Comparison of ENCODE assay signal across 16 cellular contexts in the genomic region with DNA sequence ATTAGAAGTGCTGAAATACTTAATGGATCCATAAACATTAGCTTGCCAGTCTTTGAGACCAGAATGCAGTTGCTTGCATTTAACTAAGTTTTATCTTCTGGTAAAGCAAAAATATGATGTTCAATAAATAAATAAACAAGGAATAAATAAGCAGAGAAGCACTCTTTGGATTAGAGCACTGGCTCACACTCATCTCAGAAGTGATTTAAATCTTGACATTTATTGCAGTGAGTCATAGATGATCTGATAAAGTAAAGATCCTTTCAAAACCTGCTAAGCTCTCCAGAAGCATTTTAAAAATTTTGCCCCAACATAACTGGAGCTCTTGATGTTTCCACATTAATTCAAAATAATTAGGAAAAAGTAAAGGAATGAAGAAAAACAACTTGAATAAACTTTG.
DNase-seq lines count a peak whose midpoint lies in the region; ATAC-seq, FAIRE-seq and TF ChIP-seq lines count a peak whose summit lies in the region.
"Had no signal": no experiment of that assay in that cellular context is flagged by ENCODE, and none has a peak within 500 bp of the region (broad histone marks: within the 10 kb centered on the region; RNA-seq: fewer than 3 reads in every experiment).

No MANE protein-coding gene starts in this region.

- no peak overlapping the region for H3K27ac ChIP-seq in HepG2 (ENCODE audit: extremely low read length, insufficient read depth, low read length)
- H3K27ac ChIP-seq: ascending aorta had no signal

- H3K36me3 ChIP-seq in HepG2 (replicated peaks in 1 of 2; ENCODE audit: control insufficient read depth in 1 of 2, insufficient read depth in 2 of 2, low read length in 2 of 2): peaks cover 10 to 20% of the 10 kb centered on the region in 2 experiments; a peak in 4 of 5 replicates
- H3K36me3 ChIP-seq: ascending aorta had no signal

- CTCF ChIA-PET in HepG2 (lab: Yijun Ruan, JAX; ENCODE audit: low intra/inter-chr PET ratio, low total read pairs): no interaction called here

- H3K9me3 ChIP-seq in HepG2 (ENCODE audit: low read length): peaks cover 17% of the 10 kb centered on the region
- H3K9me3 ChIP-seq: ascending aorta, mucosa of descending colon had no signal

- TF ChIP-seq EP300 in HepG2 (IDR thresholded peaks at IDR 0.05; ENCODE audit: low read depth in 2 of 2, low read length in 2 of 2) (no peak), HepG2 (CRISPR knock-in tag; IDR thresholded peaks at IDR 0.05; ENCODE audit: borderline replicate concordance) (no peak)

- no peaks in the 10 kb centered on the region for H3K79me2 ChIP-seq in HepG2 (ENCODE audit: insufficient read depth, low read length)

- H3K27me3 ChIP-seq in HepG2 (ENCODE audit: control insufficient read depth in 1 of 2, insufficient read depth in 2 of 2, low read length in 2 of 2): no peaks in the 10 kb centered on the region
- H3K27me3 ChIP-seq: ascending aorta had no signal

- intact Hi-C loops in HepG2 (cut with micrococcal nuclease; ENCODE audit: unreplicated experiment): no loop called here

- BruUV-seq in HepG2 (replicated peaks; lab: Mats Ljungman, UMichigan): no TSS peak

- DNase-seq in COLO829 (ENCODE audit: low spot score) (peak; percentile 35), HS-5 (ENCODE audit: low read depth) (peak; percentile 28), astrocyte of the spinal cord (ENCODE audit: low read depth, low spot score) (peak; percentile 52), kidney tubule cell (ENCODE audit: low spot score) (peak; percentile 5), HepG2 (ENCODE audit: low spot score) (no peak), COLO668 (lab: John Stamatoyannopoulos, UW; ENCODE audit: unreplicated experiment) (no peak), SIG-M5 (lab: John Stamatoyannopoulos, UW) (no peak)
- DNase-seq: activated effector memory CD4-positive, alpha-beta T cell treated with Interleukin-2 at 50 U/mL for 16 hours; DMS79 treated with DMSO at 0.1 percent for 48 hours; mucosa of descending colon; NCI-H1436 treated with DMSO at 0.1 percent for 48 hours; small intestine had no signal

- TF ChIP-seq CTCF in astrocyte of the spinal cord (IDR thresholded peaks at IDR 0.05; ENCODE audit: low read depth, low read length) (no peak), HepG2 (CRISPR knock-in tag; IDR thresholded peaks at IDR 0.05) (no peak)

- H3K4me3 ChIP-seq in astrocyte of the spinal cord (ENCODE audit: low read depth, low read length) (no peak overlapping the region), HepG2 (replicated peaks in 1 of 3; ENCODE audit: insufficient read depth in 1 of 3, low read depth in 2 of 3, low read length in 3 of 3) (no peak overlapping the region)
- H3K4me3 ChIP-seq: ascending aorta, mucosa of descending colon had no signal

- H3K9ac ChIP-seq in HepG2 (ENCODE audit: insufficient read depth, low read depth, low read length): no peak overlapping the region

- ATAC-seq in HepG2: no peak
- ATAC-seq in GM18867 (IDR thresholded peaks at IDR 0.05; ENCODE audit: unreplicated experiment): no peak
- ATAC-seq: mucosa of descending colon, WTC11 had no signal

- in situ Hi-C loops in astrocyte of the spinal cord (cut with HindIII; ENCODE audit: low sequenced_read_pairs): no loop called here
- in situ Hi-C loops in HepG2 (cut with HindIII; ENCODE audit: extremely low pct_ligation_motif_present, low pct_unique_long_range_greater_than_20kb): no loop called here

- POLR2A ChIA-PET in HepG2 (lab: Yijun Ruan, JAX): no interaction called here

- FAIRE-seq in HepG2 (lab: Jason Lieb, UNC): no peak
- FAIRE-seq: GM12891, small intestine had no signal

- no peak overlapping the region for H3K4me2 ChIP-seq in HepG2 (ENCODE audit: low read depth, low read length)

- no peaks in the 10 kb centered on the region for H4K20me1 ChIP-seq in HepG2 (ENCODE audit: insufficient read depth, low read length)

- peaks cover 11% of the 10 kb centered on the region for H3K4me1 ChIP-seq in HepG2 (ENCODE audit: insufficient read depth, low read length)
- H3K4me1 ChIP-seq: ascending aorta had no signal

- TF ChIP-seq POLR2A in HepG2 (IDR thresholded peaks at IDR 0.05; ENCODE audit: insufficient read depth in 1 of 2, low read depth in 2 of 2, low read length in 2 of 2): no peak

- no peak overlapping the region for H2AFZ ChIP-seq in HepG2 (ENCODE audit: low read length)

- TF ChIP-seq RAD21 in HepG2 (CRISPR knock-in tag; IDR thresholded peaks at IDR 0.05): no peak

TF ChIP-seq in HepG2, 621 proteins besides CTCF, POLR2A, EP300 and RAD21:
- TF ChIP-seq ZBTB7B (CRISPR knock-in tag; IDR thresholded peaks at IDR 0.05): no peak

Comparison
In these comparisons a context has a peak if more than half of its experiments do, and no peak if none do; other contexts are left out.
1. DNase-seq: peak in COLO829 (single experiment), HS-5 (single experiment), astrocyte of the spinal cord (single experiment) and kidney tubule cell (single experiment); none in HepG2 (single experiment), COLO668 (single experiment) and SIG-M5 (single experiment).